ENCODE assay signal across 9 cellular contexts in genomic region chr7:89623018-89623672, GRCh38.
A peak's percentile ranks its signal among the peaks of the same experiment; 100 is the strongest.
DNase-seq lines count a peak whose midpoint lies in the region; ATAC-seq and TF ChIP-seq lines count a peak whose summit lies in the region.
"Had no signal": no experiment of that assay in that cellular context is flagged by ENCODE, and none has a peak within 500 bp of the region (broad histone marks: within the 10 kb centered on the region; RNA-seq: fewer than 3 reads in every experiment).

No MANE protein-coding gene starts in this region.

- no peak overlapping the region for H3K56ac ChIP-seq in IMR-90 (ENCODE audit: extremely low read depth, insufficient read depth, low read length)

- no peak overlapping the region for H4K8ac ChIP-seq in IMR-90 (ENCODE audit: low read depth in 2 of 2, low read length in 2 of 2)

- H3K14ac ChIP-seq in IMR-90 (replicated peaks; ENCODE audit: low read depth, low read length) = no peak overlapping the region

- H3K4me1 ChIP-seq in GM23248 (ENCODE audit: insufficient read depth) (no peaks in the 10 kb centered on the region), IMR-90 (ENCODE audit: control insufficient read depth, insufficient read depth, low read length) (no peaks in the 10 kb centered on the region), Panc1 (ENCODE audit: control insufficient read depth, insufficient read depth, low read length) (no peaks in the 10 kb centered on the region)

- peak overlapping the region; percentile 50 for H3K27ac Mint-ChIP-seq in activated naive CD4-positive, alpha-beta T cell treated with anti-CD3 and anti-CD28 coated beads, Interleukin-2, amount 10 ng/mL, durations not matched to agents 7 days and 5 days
- H3K27ac Mint-ChIP-seq in natural killer cell = no peak overlapping the region

- H2AK5ac ChIP-seq in IMR-90 (ENCODE audit: low read depth, low read length) = no peak overlapping the region

- H4K91ac ChIP-seq in IMR-90 (ENCODE audit: insufficient read depth, low read depth, low read length) = no peak overlapping the region

- H3K4ac ChIP-seq in IMR-90 (ENCODE audit: low read depth, low read length) = no peak overlapping the region

- H3K36me3 ChIP-seq in GM23248 (ENCODE audit: low read depth) = no peaks in the 10 kb centered on the region
- no peaks in the 10 kb centered on the region for H3K36me3 ChIP-seq in IMR-90 (ENCODE audit: control insufficient read depth, insufficient read depth, low read length)
- H3K36me3 ChIP-seq in Panc1 (ENCODE audit: control insufficient read depth, insufficient read depth, low read length) = no peaks in the 10 kb centered on the region

- no peak overlapping the region for H2BK20ac ChIP-seq in IMR-90 (ENCODE audit: low read depth, low read length)

- dilution Hi-C loops in IMR-90 (cut with HindIII; ENCODE audit: low sequenced_read_pairs, unreplicated experiment) = no loop called here

- H3K9me3 ChIP-seq in GM23248 (ENCODE audit: low read depth) (no peaks in the 10 kb centered on the region), IMR-90 (ENCODE audit: control insufficient read depth, insufficient read depth, low read length) (peaks cover 24% of the 10 kb centered on the region), Panc1 (ENCODE audit: control insufficient read depth, insufficient read depth, low read depth, low read length) (no peaks in the 10 kb centered on the region)

- H2AK9ac ChIP-seq in IMR-90 (replicated peaks; ENCODE audit: low read depth, low read length, poor library complexity) = no peak overlapping the region

- H3K27ac ChIP-seq in GM23248 (no peak overlapping the region), IMR-90 (ENCODE audit: insufficient read depth, low read length) (no peak overlapping the region), Panc1 (ENCODE audit: low read length) (no peak overlapping the region)
- H3K27ac ChIP-seq: epithelial cell of prostate had no signal

- H3K27me3 Mint-ChIP-seq in activated naive CD4-positive, alpha-beta T cell treated with anti-CD3 and anti-CD28 coated beads, Interleukin-2, amount 10 ng/mL, durations not matched to agents 7 days and 5 days = peaks cover 14% of the 10 kb centered on the region
- H3K27me3 Mint-ChIP-seq in natural killer cell (ENCODE audit: low read depth in 2 of 2) = no peaks in the 10 kb centered on the region

- H3K9me2 ChIP-seq in GM23248 (ENCODE audit: insufficient read depth) = no peaks in the 10 kb centered on the region

- H2AFZ ChIP-seq in GM23248 (no peak overlapping the region), IMR-90 (replicated peaks; ENCODE audit: low read length, poor library complexity) (no peak overlapping the region)

- no peak overlapping the region for H4K5ac ChIP-seq in IMR-90 (ENCODE audit: low read depth, low read length)

- H3K4me3 ChIP-seq in GM23248 (no peak overlapping the region), IMR-90 (ENCODE audit: insufficient read depth, low read depth, low read length) (no peak overlapping the region), Panc1 (ENCODE audit: low read depth in 2 of 2, low read length in 2 of 2) (no peak overlapping the region), epithelial cell of proximal tubule (ENCODE audit: low read depth, low read length) (no peak overlapping the region)

- BruUV-seq in IMR-90 (replicated peaks; lab: Mats Ljungman, UMichigan) = no TSS peak
- no TSS peak for BruUV-seq in Panc1 (replicated peaks; lab: Mats Ljungman, UMichigan)

- no peaks in the 10 kb centered on the region for H3F3A ChIP-seq in GM23248 (ENCODE audit: insufficient read depth)

- POLR2A ChIA-PET in IMR-90 (lab: Charles Lee; ENCODE audit: unreplicated experiment) (no interaction called here), Panc1 (lab: Charles Lee) (no interaction called here)

- H4K20me1 ChIP-seq in GM23248 (ENCODE audit: insufficient read depth) = no peaks in the 10 kb centered on the region
- no peaks in the 10 kb centered on the region for H4K20me1 ChIP-seq in IMR-90 (ENCODE audit: insufficient read depth, low read length)

- DNase-seq in activated naive CD4-positive, alpha-beta T cell treated with anti-CD3 and anti-CD28 coated beads, Interleukin-2, amount 10 ng/mL, durations not matched to agents 7 days and 5 days = peak; percentile 54
- no peak for DNase-seq in activated naive CD4-positive, alpha-beta T cell treated with Interleukin-2 at 50 U/mL for 16 hours
- DNase-seq in GM23248 (peak; percentile 65), IMR-90 (peak; percentile 3), Panc1 (ENCODE audit: low read depth, low spot score) (peak; percentile 32), epithelial cell of proximal tubule (ENCODE audit: low read depth) (peak; percentile 3), natural killer cell (no peak)
- DNase-seq in stimulated activated CD4-positive, alpha-beta T cell treated with anti-CD3 and anti-CD28 coated beads, Interleukin-2, amount 100 ng/mL, for 48 hours = no peak

- in situ Hi-C loops in GM23248 (cut with MboI) = loop anchor here (25.0 kb wide), 1 partner anchor 1386 kb away; no protein-coding TSS in a partner anchor
- in situ Hi-C loops in IMR-90 (cut with MboI; ENCODE audit: low sequenced_read_pairs) = no loop called here
- in situ Hi-C loops in Panc1 (cut with HindIII; ENCODE audit: low pct_unique_long_range_greater_than_20kb, low sequenced_read_pairs) = no loop called here

- H3K4me2 ChIP-seq in GM23248 (ENCODE audit: unreplicated experiment) (no peak overlapping the region), IMR-90 (ENCODE audit: low read depth, low read length) (no peak overlapping the region)

- H3K4me1 Mint-ChIP-seq in activated naive CD4-positive, alpha-beta T cell treated with anti-CD3 and anti-CD28 coated beads, Interleukin-2, amount 10 ng/mL, durations not matched to agents 7 days and 5 days = peaks cover 39% of the 10 kb centered on the region
- peaks cover 14 to 15% of the 10 kb centered on the region in 2 donors for H3K4me1 Mint-ChIP-seq in natural killer cell

- ATAC-seq in IMR-90 (ENCODE audit: low read depth) = no peak
- peak; percentile 72 for ATAC-seq in Panc1
- ATAC-seq in natural killer cell = peak in 2 of 3 donors; percentile 64 to 66

- H2BK5ac ChIP-seq in IMR-90 (ENCODE audit: low read depth, low read length, poor library complexity, severe bottlenecking) = no peak overlapping the region

- no peaks in the 10 kb centered on the region for H3K9me1 ChIP-seq in IMR-90 (ENCODE audit: insufficient read depth, low read length)

- no peak overlapping the region for H3K9ac ChIP-seq in GM23248
- no peak overlapping the region for H3K9ac ChIP-seq in IMR-90 (ENCODE audit: low read depth, low read length)

- TF ChIP-seq RAD21 in IMR-90 (IDR thresholded peaks at IDR 0.05; ENCODE audit: low read length) = peak; percentile 42

- H3K36me3 Mint-ChIP-seq in activated naive CD4-positive, alpha-beta T cell treated with anti-CD3 and anti-CD28 coated beads, Interleukin-2, amount 10 ng/mL, durations not matched to agents 7 days and 5 days = peaks cover 14% of the 10 kb centered on the region
- H3K36me3 Mint-ChIP-seq in natural killer cell = no peaks in the 10 kb centered on the region

- no peaks in the 10 kb centered on the region for H3K79me1 ChIP-seq in IMR-90 (ENCODE audit: low read depth in 1 of 2, low read length in 2 of 2)

- CTCF ChIA-PET in activated naive CD4-positive, alpha-beta T cell treated with anti-CD3 and anti-CD28 coated beads, Interleukin-2, amount 10 ng/mL, durations not matched to agents 7 days and 5 days (lab: Charles Lee) = interaction anchor here (0.7 to 1.7 kb wide), 19 partner anchors 11 to 1075 kb away, joined by 3 to 11 read pairs (median 3); no protein-coding TSS in a partner anchor
- CTCF ChIA-PET in IMR-90 (lab: Yijun Ruan, JAX) (interaction anchor here (1.3 kb wide), 1 partner anchor 29 kb away, joined by 3 read pairs; no protein-coding TSS in a partner anchor), Panc1 (lab: Charles Lee) (no interaction called here)

- TF ChIP-seq CTCF in IMR-90 (conservative IDR thresholded peaks at IDR 0.05; ENCODE audit: low read depth, low read length) = peak; percentile 45
- TF ChIP-seq CTCF in Panc1 (IDR thresholded peaks at IDR 0.05) = peak; percentile 73
- TF ChIP-seq CTCF in epithelial cell of proximal tubule (conservative IDR thresholded peaks at IDR 0.05; ENCODE audit: low read depth, low read length) = peak; percentile 91
- TF ChIP-seq CTCF in natural killer cell (IDR thresholded peaks at IDR 0.05) = peak; percentile 49

- peaks cover 15% of the 10 kb centered on the region for H3K9me3 Mint-ChIP-seq in activated naive CD4-positive, alpha-beta T cell treated with anti-CD3 and anti-CD28 coated beads, Interleukin-2, amount 10 ng/mL, durations not matched to agents 7 days and 5 days
- H3K9me3 Mint-ChIP-seq in natural killer cell = peaks cover 0 to 5% of the 10 kb centered on the region in 2 donors

- intact Hi-C loops in IMR-90 (cut with micrococcal nuclease) = no loop called here
- intact Hi-C loops in Panc1 (cut with micrococcal nuclease; ENCODE audit: unreplicated experiment) = loop anchor here (10.0 kb wide), 1 partner anchor 1078 kb away; no protein-coding TSS in a partner anchor
- intact Hi-C loops in natural killer cell (cut with micrococcal nuclease) = loop anchor here (10.0 kb wide), 1 partner anchor 1378 kb away; no protein-coding TSS in a partner anchor

- TF ChIP-seq POLR2A in IMR-90 (IDR thresholded peaks at IDR 0.05; ENCODE audit: low read depth, low read length) = no peak

- no peak overlapping the region for H3K23ac ChIP-seq in IMR-90 (ENCODE audit: low read depth, low read length)

- H3K4me3 Mint-ChIP-seq in activated naive CD4-positive, alpha-beta T cell treated with anti-CD3 and anti-CD28 coated beads, Interleukin-2, amount 10 ng/mL, durations not matched to agents 7 days and 5 days = no peak overlapping the region
- H3K4me3 Mint-ChIP-seq in natural killer cell = no peak overlapping the region

- H3K18ac ChIP-seq in IMR-90 (ENCODE audit: low read depth, low read length) = no peak overlapping the region

- no peak overlapping the region for H2BK120ac ChIP-seq in IMR-90 (ENCODE audit: low read depth, low read length)

- H3K27me3 ChIP-seq in GM23248 (replicated peaks; ENCODE audit: insufficient read depth) (no peaks in the 10 kb centered on the region), IMR-90 (ENCODE audit: control insufficient read depth, insufficient read depth, low read length) (no peaks in the 10 kb centered on the region), Panc1 (ENCODE audit: control insufficient read depth, insufficient read depth, low read length) (no peaks in the 10 kb centered on the region)

- no peaks in the 10 kb centered on the region for H3K79me2 ChIP-seq in GM23248 (ENCODE audit: insufficient read depth)

- WGBS in GM23248 (ENCODE audit: low coverage in 1 of 2, low lambda C conversion rate in 2 of 2, missing lambda C conversion rate in 2 of 2), 2 experiments = 0 to 6% methylated on average over 1 of the region's 1 CpG
- no CpG with 5 or more reads among the region's 1 CpG for WGBS in IMR-90 (ENCODE audit: extremely low coverage in 2 of 2, insufficient read length in 1 of 2), 2 experiments

- H2BK15ac ChIP-seq in IMR-90 (ENCODE audit: low read depth, low read length) = no peak overlapping the region

TF ChIP-seq in IMR-90, 13 proteins besides CTCF, POLR2A, EP300 and RAD21:
- no peak for TF ChIP-seq MAZ (IDR thresholded peaks at IDR 0.05; ENCODE audit: borderline replicate concordance, low read depth, low read length)
- TF ChIP-seq SMC3 (IDR thresholded peaks at IDR 0.05; ENCODE audit: low read depth, low read length) = peak; percentile 31; the same call in 1 of the 2 replicates

Comparison
In these comparisons a context has a peak if more than half of its experiments do, and no peak if none do; other contexts are left out.
1. DNase-seq: peak in activated naive CD4-positive, alpha-beta T cell treated with anti-CD3 and anti-CD28 coated beads, Interleukin-2, amount 10 ng/mL, durations not matched to agents 7 days and 5 days (single experiment), GM23248 (single experiment), IMR-90 (single experiment), Panc1 (single experiment) and epithelial cell of proximal tubule (single experiment); none in activated naive CD4-positive, alpha-beta T cell treated with Interleukin-2 at 50 U/mL for 16 hours (single experiment), natural killer cell (single experiment) and stimulated activated CD4-positive, alpha-beta T cell treated with anti-CD3 and anti-CD28 coated beads, Interleukin-2, amount 100 ng/mL, for 48 hours (0 of 2).
2. Peak in every context shown above with its lines, with median percentiles within 50 percentile points of each other: CTCF ChIP-seq.